1 cellular context compared by ENCODE assay signal in genomic region chr22:22977479-22978200, GRCh38.
TF ChIP-seq lines count a peak whose summit lies in the region.

No MANE protein-coding gene starts in this region.

TF ChIP-seq in K562, 482 proteins besides CTCF, POLR2A, EP300 and RAD21 (continued from another document):
- TF ChIP-seq FOXJ3 (CRISPR knock-in tag; IDR thresholded peaks at IDR 0.05) (peak; percentile 62), GTF2A2 (tag; IDR thresholded peaks at IDR 0.05) (no peak), ZNF23 (CRISPR knock-in tag; IDR thresholded peaks at IDR 0.05) (no peak), ZNF140 (CRISPR knock-in tag; IDR thresholded peaks at IDR 0.05) (no peak), CREB3L1 (IDR thresholded peaks at IDR 0.05; ENCODE audit: borderline replicate concordance, low read depth) (no peak), PRMT5 (CRISPR knock-in tag; IDR thresholded peaks at IDR 0.05) (peak; percentile 78)
- TF ChIP-seq, protein P1, sequence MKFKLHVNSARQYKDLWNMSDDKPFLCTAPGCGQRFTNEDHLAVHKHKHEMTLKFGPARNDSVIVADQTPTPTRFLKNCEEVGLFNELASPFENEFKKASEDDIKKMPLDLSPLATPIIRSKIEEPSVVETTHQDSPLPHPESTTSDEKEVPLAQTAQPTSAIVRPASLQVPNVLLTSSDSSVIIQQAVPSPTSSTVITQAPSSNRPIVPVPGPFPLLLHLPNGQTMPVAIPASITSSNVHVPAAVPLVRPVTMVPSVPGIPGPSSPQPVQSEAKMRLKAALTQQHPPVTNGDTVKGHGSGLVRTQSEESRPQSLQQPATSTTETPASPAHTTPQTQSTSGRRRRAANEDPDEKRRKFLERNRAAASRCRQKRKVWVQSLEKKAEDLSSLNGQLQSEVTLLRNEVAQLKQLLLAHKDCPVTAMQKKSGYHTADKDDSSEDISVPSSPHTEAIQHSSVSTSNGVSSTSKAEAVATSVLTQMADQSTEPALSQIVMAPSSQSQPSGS (CRISPR knock-in tag; IDR thresholded peaks at IDR 0.05) = peak; percentile 64; the same call in 1 of the 2 replicates
